In the genomic region with DNA sequence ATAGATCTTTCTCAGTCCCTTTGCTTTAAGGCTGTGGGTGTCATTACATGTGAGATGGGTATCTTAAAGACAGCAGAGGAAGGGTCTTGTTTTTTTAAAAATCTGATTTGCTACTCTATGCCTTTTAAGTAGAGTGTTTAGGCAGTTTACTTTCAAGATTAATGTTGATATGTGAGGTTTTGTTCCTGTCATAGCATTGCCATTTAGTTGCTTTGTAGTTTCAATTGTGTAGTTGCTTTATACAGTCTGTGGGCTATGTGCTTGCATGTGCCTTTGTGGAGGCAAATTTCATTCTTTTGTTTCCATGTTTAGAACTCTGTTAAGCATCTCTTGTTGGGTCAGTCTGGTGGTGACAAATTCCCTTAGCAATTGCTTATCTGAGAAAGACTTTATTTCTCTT, we compare ENCODE assay signal across 33 cellular contexts.
"Had no signal": no experiment of that assay in that cellular context is flagged by ENCODE, and none has a peak within 500 bp of the region (broad histone marks: within the 10 kb centered on the region; RNA-seq: fewer than 3 reads in every experiment).

No MANE protein-coding gene starts in this region.

- H3K4me3 ChIP-seq: adrenal gland, body of pancreas, breast epithelium had no signal

- H3K27ac ChIP-seq: adrenal gland, body of pancreas, brain microvascular endothelial cell, breast epithelium, WERI-Rb-1 had no signal

- FAIRE-seq: astrocyte, colon, TTC549 had no signal

- H3K27me3 ChIP-seq: adrenal gland, brain microvascular endothelial cell, breast epithelium had no signal

- ATAC-seq: activated CD4-positive, alpha-beta T cell treated with anti-CD3 and anti-CD28 coated beads for 36 hours; activated CD4-positive, CD25-positive, alpha-beta regulatory T cell treated with anti-CD3 and anti-CD28 coated beads, Interleukin-2, amount 50 U/mL, for 24 hours; activated CD8-positive, alpha-beta memory T cell treated with anti-CD3 and anti-CD28 coated beads, Interleukin-2, amount 10 ng/mL, durations not matched to agents 7 days and 5 days; activated CD8-positive, alpha-beta T cell treated with anti-CD3 and anti-CD28 coated beads, Interleukin-2, amount 10 ng/mL, durations not matched to agents 7 days and 5 days; body of pancreas; WTC11 had no signal

- H3K9me3 ChIP-seq: adrenal gland, body of pancreas, breast epithelium had no signal

- DNase-seq: activated CD4-positive, alpha-beta memory T cell treated with anti-CD3 and anti-CD28 coated beads, Interleukin-2, amount 10 ng/mL, durations not matched to agents 7 days and 5 days; activated CD4-positive, alpha-beta T cell treated with anti-CD3 and anti-CD28 coated beads for 1 hour; activated CD4-positive, alpha-beta T cell treated with anti-CD3 and anti-CD28 coated beads for 36 hours; activated CD4-positive, alpha-beta T cell treated with anti-CD3 and anti-CD28 coated beads for 48 hours; activated CD4-positive, alpha-beta T cell treated with anti-CD3 and anti-CD28 coated beads, Interleukin-2, amount 10 ng/mL, durations not matched to agents 7 days and 5 days; activated CD4-positive, alpha-beta T cell treated with anti-CD3 and anti-CD28 coated beads, Interleukin-2, amount 50 U/mL, for 48 hours; activated CD4-positive, CD25-positive, alpha-beta regulatory T cell; activated CD8-positive, alpha-beta memory T cell treated with anti-CD3 and anti-CD28 coated beads for 24 hours; activated CD8-positive, alpha-beta memory T cell treated with anti-CD3 and anti-CD28 coated beads, Interleukin-2, amount 10 ng/mL, durations not matched to agents 7 days and 5 days; activated CD8-positive, alpha-beta memory T cell treated with anti-CD3 and anti-CD28 coated beads, Interleukin-2, amount 50 U/mL, for 48 hours; activated CD8-positive, alpha-beta T cell treated with anti-CD3 and anti-CD28 coated beads, Interleukin-2, amount 10 ng/mL, durations not matched to agents 7 days and 5 days; activated effector memory CD4-positive, alpha-beta T cell treated with anti-CD3 and anti-CD28 coated beads, Interleukin-2, amount 50 U/mL, for 16 hours; activated gamma-delta T cell treated with Interleukin-2 at 50 U/mL for 16 hours; activated naive CD4-positive, alpha-beta T cell; activated naive CD4-positive, alpha-beta T cell treated with anti-CD3 and anti-CD28 coated beads for 36 hours; activated naive CD4-positive, alpha-beta T cell treated with anti-CD3 and anti-CD28 coated beads, Interleukin-2, amount 50 U/mL, for 16 hours; activated naive CD8-positive, alpha-beta T cell treated with anti-CD3 and anti-CD28 coated beads for 36 hours; activated T-cell treated with anti-CD3 and anti-CD28 coated beads, Interleukin-2, amount 50 U/mL, for 24 hours; adrenal gland; amniotic stem cell; aorta; body of pancreas; brain microvascular endothelial cell; central memory CD4-positive, alpha-beta T cell; T-helper 1 cell; T-helper 9 cell; WERI-Rb-1 had no signal

- H3K36me3 ChIP-seq: adrenal gland, brain microvascular endothelial cell, breast epithelium, WERI-Rb-1 had no signal

- H3K4me1 ChIP-seq: adrenal gland, body of pancreas, breast epithelium had no signal
